In the genomic region with DNA sequence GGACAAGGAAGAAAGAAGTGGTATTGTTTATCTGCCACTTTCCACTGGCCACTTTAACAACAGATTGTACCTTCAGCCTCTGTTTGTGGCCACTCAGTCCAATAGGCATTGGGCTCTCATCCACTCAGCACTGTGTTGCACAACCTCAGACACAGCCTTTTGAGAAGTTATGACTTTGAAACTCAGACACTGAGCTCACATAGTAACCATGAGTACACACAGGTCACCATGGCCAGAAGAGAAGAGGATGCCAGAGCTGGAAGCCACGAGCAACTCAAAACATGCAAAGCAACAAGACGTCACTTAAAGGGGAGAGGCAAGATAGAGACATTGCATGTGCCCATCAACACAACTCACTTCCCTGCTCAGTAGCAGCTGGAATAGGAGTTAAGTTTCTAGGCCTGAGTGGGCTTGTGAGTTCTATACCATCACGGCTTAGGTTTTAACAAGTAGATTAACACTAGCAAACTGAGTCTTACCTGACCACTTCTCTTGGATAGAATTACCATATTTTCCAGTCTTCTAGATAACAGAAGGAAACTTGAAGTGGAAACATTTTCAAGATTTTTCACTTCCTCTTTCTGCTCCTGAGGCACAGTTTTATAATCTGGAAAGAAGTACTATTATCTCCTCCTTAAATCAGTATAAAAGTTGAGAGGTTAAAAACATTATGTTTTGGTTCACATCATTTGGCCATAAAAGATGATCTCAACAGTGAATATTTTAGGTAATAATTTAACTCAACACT, we compare ENCODE assay signal across 14 cellular contexts.
A peak's percentile ranks its signal among the peaks of the same experiment; 100 is the strongest.
DNase-seq lines count a peak whose midpoint lies in the region; ATAC-seq, FAIRE-seq and TF ChIP-seq lines count a peak whose summit lies in the region.
"Had no signal": no experiment of that assay in that cellular context is flagged by ENCODE, and none has a peak within 500 bp of the region (broad histone marks: within the 10 kb centered on the region; RNA-seq: fewer than 3 reads in every experiment).

No MANE protein-coding gene starts in this region.

- no peak overlapping the region for H2BK5ac ChIP-seq in mesenchymal stem cell (ENCODE audit: low read depth, low read length, poor library complexity, severe bottlenecking)

- H3K27me3 ChIP-seq in K562 (ENCODE audit: control insufficient read depth in 2 of 2, insufficient read depth in 2 of 2, low read length in 2 of 2) (no peaks in the 10 kb centered on the region), mesenchymal stem cell (ENCODE audit: control insufficient read depth in 1 of 2, insufficient read depth in 1 of 2, low read length in 2 of 2) (no peaks in the 10 kb centered on the region)
- H3K27me3 ChIP-seq: spleen had no signal

- H2AFZ ChIP-seq in K562 (ENCODE audit: low read depth, low read length) (no peak overlapping the region), mesenchymal stem cell (ENCODE audit: low read depth, low read length) (no peak overlapping the region)

- H3K27ac ChIP-seq in K562 (ENCODE audit: extremely low read depth, low read depth, low read length) (no peak overlapping the region), mesenchymal stem cell (ENCODE audit: low read length, poor library complexity, severe bottlenecking) (no peak overlapping the region)
- H3K27ac ChIP-seq: spleen had no signal

- WGBS in K562 (ENCODE audit: insufficient coverage, low coverage, missing lambda C conversion rate), result 8% methylated on average over 3 of the region's 3 CpGs
- 90% methylated on average over 2 of the region's 3 CpGs for WGBS in mesenchymal stem cell

- H3K4me2 ChIP-seq in K562 (ENCODE audit: insufficient read depth, low read length) (no peak overlapping the region), mesenchymal stem cell (ENCODE audit: low read length, poor library complexity, severe bottlenecking) (no peak overlapping the region)

- no peak overlapping the region for H3K23ac ChIP-seq in mesenchymal stem cell (ENCODE audit: low read length in 2 of 2)

- no peak overlapping the region for H2AK5ac ChIP-seq in mesenchymal stem cell (ENCODE audit: low read length, severe bottlenecking)

- no peak overlapping the region for H2BK15ac ChIP-seq in mesenchymal stem cell (ENCODE audit: low read depth, poor library complexity, severe bottlenecking)

- POLR2A ChIA-PET in K562 (lab: Yijun Ruan, JAX), result no interaction called here

- H3K18ac ChIP-seq in mesenchymal stem cell (ENCODE audit: low read depth in 1 of 2, low read length in 2 of 2), result no peak overlapping the region

- ATAC-seq in HG03565 (IDR thresholded peaks at IDR 0.05; ENCODE audit: unreplicated experiment), result peak; percentile 42
- ATAC-seq in K562, result no peak
- ATAC-seq in GM18909 (IDR thresholded peaks at IDR 0.05; ENCODE audit: poor library complexity, unreplicated experiment), result no peak
- no peak for ATAC-seq in HG03097 (IDR thresholded peaks at IDR 0.05; ENCODE audit: low FRiP score, unreplicated experiment)

- no peak for FAIRE-seq in K562 (lab: Jason Lieb, UNC)
- FAIRE-seq: astrocyte, frontal cortex, RCC 7860 had no signal

- DNase-seq in AG09309 (ENCODE audit: low read depth) (peak; percentile 32), K562 (ENCODE audit: extremely low read depth in 1 of 4, low spot score in 3 of 4) (no peak), mesenchymal stem cell (peak; percentile 65), posterior cingulate gyrus (no peak), cortex of kidney (lab: John Stamatoyannopoulos, UW) (no peak)
- DNase-seq: activated CD4-positive, alpha-beta T cell treated with anti-CD3 and anti-CD28 coated beads for 1 hour; CD4-positive, CD25-positive, alpha-beta regulatory T cell; spleen had no signal

- no peaks in the 10 kb centered on the region for H3K79me2 ChIP-seq in K562 (ENCODE audit: control insufficient read depth, insufficient read depth, low read length)

- H3K9ac ChIP-seq in K562 (ENCODE audit: insufficient read depth in 1 of 2, low read depth in 2 of 2, low read length in 2 of 2), result no peak overlapping the region
- H3K9ac ChIP-seq in mesenchymal stem cell (ENCODE audit: low read length), result peak overlapping the region; percentile 65

- no peak overlapping the region for H4K91ac ChIP-seq in mesenchymal stem cell (ENCODE audit: low read length)

- no peak for TF ChIP-seq POLR2A in K562 (conservative IDR thresholded peaks at IDR 0.05)

- TF ChIP-seq EP300 in K562 (IDR thresholded peaks at IDR 0.05; ENCODE audit: low read length), result no peak

- H4K8ac ChIP-seq in mesenchymal stem cell (ENCODE audit: low read length), result no peak overlapping the region

- no peaks in the 10 kb centered on the region for H3K79me1 ChIP-seq in mesenchymal stem cell (replicated peaks; ENCODE audit: low read length, poor library complexity, severe bottlenecking)

- no peaks in the 10 kb centered on the region for H4K20me1 ChIP-seq in K562 (replicated peaks; ENCODE audit: control insufficient read depth, insufficient read depth, low read length)

- BruUV-seq in K562 (replicated peaks; lab: Mats Ljungman, UMichigan), result no TSS peak

- H2BK120ac ChIP-seq in mesenchymal stem cell (ENCODE audit: low read depth, low read length), result no peak overlapping the region

- H3K9me3 ChIP-seq in K562 (replicated peaks; ENCODE audit: control insufficient read depth, insufficient read depth, low read depth, low read length), result no peaks in the 10 kb centered on the region; the same call in 1 of the 2 replicates
- peaks cover 10% of the 10 kb centered on the region for H3K9me3 ChIP-seq in mesenchymal stem cell (ENCODE audit: control insufficient read depth, low read length)

- H3K4me3 ChIP-seq in AG09309 (ENCODE audit: control insufficient read depth, low read depth, low read length), result no peak overlapping the region
- no peak overlapping the region for H3K4me3 ChIP-seq in K562
- no peak overlapping the region for H3K4me3 ChIP-seq in mesenchymal stem cell (ENCODE audit: insufficient read depth in 1 of 2, low read depth in 1 of 2, low read length in 2 of 2)
- H3K4me3 ChIP-seq: spleen had no signal

- intact Hi-C loops in K562 (cut with micrococcal nuclease) (no loop called here), posterior cingulate gyrus (cut with DNase I) (no loop called here)

- H3K14ac ChIP-seq in mesenchymal stem cell (ENCODE audit: low read length in 2 of 2), result no peak overlapping the region

- no peaks in the 10 kb centered on the region for H3K4me1 ChIP-seq in K562 (replicated peaks in 1 of 2; ENCODE audit: control insufficient read depth in 2 of 2, insufficient read depth in 2 of 2, low read length in 2 of 2)
- H3K4me1 ChIP-seq in mesenchymal stem cell (ENCODE audit: control insufficient read depth, insufficient read depth, low read depth, low read length), result no peaks in the 10 kb centered on the region
- H3K4me1 ChIP-seq: spleen had no signal

- CTCF ChIA-PET in K562 (lab: Yijun Ruan, JAX; ENCODE audit: low intra/inter-chr PET ratio), result no interaction called here

- in situ Hi-C loops in K562 (cut with MboI), result no loop called here

- H2BK12ac ChIP-seq in mesenchymal stem cell (ENCODE audit: low read length in 2 of 2), result no peak overlapping the region

- TF ChIP-seq RAD21 in K562 (CRISPR knock-in tag; conservative IDR thresholded peaks at IDR 0.05 in 1 of 2, IDR thresholded peaks at IDR 0.05 in 1 of 2), result no peak

- H3K9me1 ChIP-seq in K562 (ENCODE audit: control insufficient read depth, insufficient read depth, low read length), result no peaks in the 10 kb centered on the region

- H3K4ac ChIP-seq in mesenchymal stem cell (ENCODE audit: low read depth in 1 of 2, low read length in 2 of 2), result no peak overlapping the region

- TF ChIP-seq CTCF in AG09309 (IDR thresholded peaks at IDR 0.05; ENCODE audit: control insufficient read depth, insufficient read depth, low read depth, low read length, missing control alignments) (no peak), K562 (IDR thresholded peaks at IDR 0.05 in 2 of 3, conservative IDR thresholded peaks at IDR 0.05 in 1 of 3; ENCODE audit: insufficient read depth in 2 of 3, low read depth in 1 of 3, low read length in 3 of 3) (no peak)

- H3K36me3 ChIP-seq in K562 (ENCODE audit: control insufficient read depth, insufficient read depth, low read length) (no peaks in the 10 kb centered on the region), mesenchymal stem cell (ENCODE audit: control insufficient read depth in 1 of 2, insufficient read depth in 2 of 2, low read depth in 1 of 2, low read length in 2 of 2) (peaks cover 0 to 5% of the 10 kb centered on the region in 2 experiments)
- H3K36me3 ChIP-seq: spleen had no signal

TF ChIP-seq in K562, 482 proteins besides CTCF, POLR2A, EP300 and RAD21:
- no peak for TF ChIP-seq TAL1 (IDR thresholded peaks at IDR 0.05)
- TF ChIP-seq ZSCAN29 (IDR thresholded peaks at IDR 0.05), result no peak
- peak; percentile 27; the same call in 1 of the 2 replicates for TF ChIP-seq CEBPB (tag; IDR thresholded peaks at IDR 0.05)
- no peak for TF ChIP-seq ZNF324 (CRISPR knock-in tag; IDR thresholded peaks at IDR 0.05)
- no peak for TF ChIP-seq ARID2 (IDR thresholded peaks at IDR 0.05)
- peak; percentile 82 for TF ChIP-seq SPI1 (IDR thresholded peaks at IDR 0.05; ENCODE audit: borderline replicate concordance, low read depth, low read length)
- no peak for TF ChIP-seq NR2C1 (IDR thresholded peaks at IDR 0.05)
- no peak for TF ChIP-seq NR2C1 (tag; IDR thresholded peaks at IDR 0.05)
- no peak for TF ChIP-seq IFI16 (CRISPR knock-in tag; IDR thresholded peaks at IDR 0.05)
- TF ChIP-seq CHD2 (IDR thresholded peaks at IDR 0.05; ENCODE audit: low read depth, low read length), result no peak
- TF ChIP-seq MTA3 (IDR thresholded peaks at IDR 0.05; ENCODE audit: borderline replicate concordance), result no peak

Comparison
In these comparisons a context has a peak if more than half of its experiments do, and no peak if none do; other contexts are left out.
1. DNase-seq: peak in AG09309 (single experiment) and mesenchymal stem cell (single experiment); none in K562 (0 of 4), posterior cingulate gyrus (0 of 10) and cortex of kidney (single experiment).